In genomic region chr6:24930386-24930785, GRCh38 we compare ENCODE assay signal across 12 cellular contexts. TPM values are rescaled to one million over a fixed set of nuclear protein-coding genes. Genes with fewer than 3 reads are reported as not detected.
DNase-seq lines count a peak whose midpoint lies in the region; ATAC-seq, FAIRE-seq and TF ChIP-seq lines count a peak whose summit lies in the region.
"Had no signal": no experiment of that assay in that cellular context is flagged by ENCODE, and none has a peak within 500 bp of the region (broad histone marks: within the 10 kb centered on the region; RNA-seq: fewer than 3 reads in every experiment).

No MANE protein-coding gene starts in this region.

- intact Hi-C loops in GM12878 (cut with micrococcal nuclease; ENCODE audit: unreplicated experiment) = loop anchor here (5.0 to 10.0 kb wide), 4 partner anchors 153 to 1094 kb away; a partner anchor contains a TSS
- intact Hi-C loops in pancreas (cut with DNase I) = no loop called here
- intact Hi-C loops in kidney (cut with DNase I) = no loop called here
- intact Hi-C loops in transverse colon (cut with DNase I; ENCODE audit: low total_unique reads) = no loop called here

- no peaks in the 10 kb centered on the region for H3K36me3 ChIP-seq in GM23248 (ENCODE audit: low read depth)
- H3K36me3 ChIP-seq in GM12878 (ENCODE audit: control insufficient read depth in 2 of 2, insufficient read depth in 2 of 2, low read length in 1 of 2) = no peaks in the 10 kb centered on the region
- H3K36me3 ChIP-seq in mesodermal cell (ENCODE audit: control insufficient read depth, insufficient read depth, low read length) = no peaks in the 10 kb centered on the region
- H3K36me3 ChIP-seq in pancreas = no peaks in the 10 kb centered on the region
- H3K36me3 ChIP-seq in kidney (ENCODE audit: control insufficient read depth in 1 of 2, insufficient read depth in 2 of 2, low read length in 2 of 2) = no peaks in the 10 kb centered on the region
- no peaks in the 10 kb centered on the region for H3K36me3 ChIP-seq in transverse colon

- ATAC-seq in GM12878 (no peak), pancreas (no peak)

- SMC1A ChIA-PET in GM12878 (lab: Charles Lee; ENCODE audit: uncharacterized antibody, unreplicated experiment) = interaction anchor here (1.6 to 14.8 kb wide), 7 partner anchors 8 to 96 kb away, joined by 7 to 201 read pairs (median 18); no protein-coding TSS in a partner anchor

- TF ChIP-seq EP300 in GM12878 (IDR thresholded peaks at IDR 0.05; ENCODE audit: borderline replicate concordance in 1 of 2, control insufficient read depth in 1 of 2, low read depth in 2 of 2, low read length in 2 of 2) (no peak), transverse colon (IDR thresholded peaks at IDR 0.05; ENCODE audit: low read depth) (no peak)

- H3K9ac ChIP-seq in GM23248 (no peak overlapping the region), GM12878 (ENCODE audit: control insufficient read depth, insufficient read depth, low read length) (no peak overlapping the region), kidney (ENCODE audit: low read length in 2 of 2) (no peak overlapping the region)

- no peaks in the 10 kb centered on the region for H3K27me3 ChIP-seq in AG04450 (ENCODE audit: control insufficient read depth, insufficient read depth, low read length)
- no peaks in the 10 kb centered on the region for H3K27me3 ChIP-seq in GM23248 (replicated peaks; ENCODE audit: insufficient read depth)
- no peaks in the 10 kb centered on the region for H3K27me3 ChIP-seq in GM12878 (replicated peaks in 1 of 2; ENCODE audit: control insufficient read depth in 2 of 2, insufficient read depth in 2 of 2, low read length in 1 of 2)
- H3K27me3 ChIP-seq in pancreas = no peaks in the 10 kb centered on the region
- no peaks in the 10 kb centered on the region for H3K27me3 ChIP-seq in transverse colon

- H3F3A ChIP-seq in GM23248 (ENCODE audit: insufficient read depth) = peaks cover 9% of the 10 kb centered on the region

- H2AFZ ChIP-seq in GM23248 (no peak overlapping the region), GM12878 (ENCODE audit: control insufficient read depth, low read depth, low read length) (no peak overlapping the region)

- no peaks in the 10 kb centered on the region for H4K20me1 ChIP-seq in GM23248 (ENCODE audit: insufficient read depth)
- H4K20me1 ChIP-seq in GM12878 (ENCODE audit: control insufficient read depth, insufficient read depth) = no peaks in the 10 kb centered on the region

- TF ChIP-seq POLR2A in GM12878 (IDR thresholded peaks at IDR 0.05; ENCODE audit: low read depth, low read length) (no peak), transverse colon (IDR thresholded peaks at IDR 0.05) (no peak)

- no peaks in the 10 kb centered on the region for H3K9me3 ChIP-seq in AG04450 (ENCODE audit: control insufficient read depth, insufficient read depth, low read length)
- H3K9me3 ChIP-seq in GM23248 (ENCODE audit: low read depth) = no peaks in the 10 kb centered on the region
- H3K9me3 ChIP-seq in GM12878 (replicated peaks; ENCODE audit: control insufficient read depth, insufficient read depth, low read length) = no peaks in the 10 kb centered on the region; the same call in 2 of the 3 replicates
- H3K9me3 ChIP-seq in mesodermal cell (ENCODE audit: control insufficient read depth, low read length) = no peaks in the 10 kb centered on the region
- H3K9me3 ChIP-seq in pancreas = no peaks in the 10 kb centered on the region
- H3K9me3 ChIP-seq in kidney (ENCODE audit: control insufficient read depth in 1 of 2, low read length in 2 of 2) = no peaks in the 10 kb centered on the region
- no peaks in the 10 kb centered on the region for H3K9me3 ChIP-seq in transverse colon

- H3K79me2 ChIP-seq in GM23248 (ENCODE audit: insufficient read depth) = no peaks in the 10 kb centered on the region
- peaks cover 68% of the 10 kb centered on the region for H3K79me2 ChIP-seq in GM12878 (ENCODE audit: control insufficient read depth, insufficient read depth, low read length)

- peak; percentile 37 for DNase-seq in AG04450 (ENCODE audit: low read depth, low spot score)
- DNase-seq in GM23248 = peak; percentile 51
- no peak for DNase-seq in GM12878 (ENCODE audit: low read depth, low spot score)
- DNase-seq in pancreas = no peak
- DNase-seq in stimulated activated CD8-positive, alpha-beta memory T cell treated with anti-CD3 and anti-CD28 coated beads, Interleukin-4, amount 100 ng/mL, for 48 hours = no peak
- no peak for DNase-seq in kidney
- DNase-seq in transverse colon = no peak
- DNase-seq: activated CD4-positive, alpha-beta T cell treated with anti-CD3 and anti-CD28 coated beads for 48 hours; dorsolateral prefrontal cortex; OCI-M1 had no signal

- CTCF ChIA-PET in AG04450 (lab: Charles Lee) (interaction anchor here (2.5 kb wide), 1 partner anchor 61 kb away, joined by 6 read pairs; no protein-coding TSS in a partner anchor), GM12878 (lab: Yijun Ruan, JAX) (interaction anchor here (1.0 to 13.0 kb wide), 7 partner anchors 9 to 114 kb away, joined by 3 to 376 read pairs (median 5); no protein-coding TSS in a partner anchor)

- FAIRE-seq in GM12878 (lab: Jason Lieb, UNC) (no peak), pancreas (lab: Jason Lieb, UNC) (no peak), kidney (lab: Jason Lieb, UNC) (no peak)
- FAIRE-seq: D721Med had no signal

- in situ Hi-C loops in GM23248 (cut with MboI) (no loop called here), GM12878 (cut with MboI) (no loop called here), transverse colon (cut with MboI; ENCODE audit: low pct_ligation_motif_present in 1 of 4, low pct_unique_long_range_greater_than_20kb in 1 of 4, low sequenced_read_pairs in 3 of 4) (no loop called here)

- peak overlapping the region; percentile 49 for H3K27ac ChIP-seq in AG04450 (ENCODE audit: low read depth, low read length)
- H3K27ac ChIP-seq in GM23248 = peak overlapping the region; percentile 19
- peak overlapping the region; percentile 29; the same call in 1 of the 2 replicates for H3K27ac ChIP-seq in GM12878 (ENCODE audit: control insufficient read depth, insufficient read depth)
- peak overlapping the region; percentile 72 for H3K27ac ChIP-seq in mesodermal cell (ENCODE audit: low read depth, low read length, severe bottlenecking)
- no peak overlapping the region for H3K27ac ChIP-seq in pancreas
- H3K27ac ChIP-seq in kidney (ENCODE audit: low read depth in 2 of 2, low read length in 2 of 2) = no peak overlapping the region
- peak overlapping the region in 1 of 4 donors; percentile 8 for H3K27ac ChIP-seq in transverse colon
- H3K27ac ChIP-seq: dorsolateral prefrontal cortex had no signal

- peak overlapping the region; percentile 43 for H3K4me2 ChIP-seq in GM23248 (ENCODE audit: unreplicated experiment)
- H3K4me2 ChIP-seq in GM12878 (ENCODE audit: control insufficient read depth, insufficient read depth) = peak overlapping the region; percentile 90

- POLR2A ChIA-PET in AG04450 (lab: Yijun Ruan, JAX) (no interaction called here), GM12878 (lab: Charles Lee) (interaction anchor here (0.6 to 1.5 kb wide), 3 partner anchors 21 to 515 kb away, joined by 3 to 4 read pairs (median 3); no protein-coding TSS in a partner anchor)

- no peaks in the 10 kb centered on the region for H3K9me2 ChIP-seq in GM23248 (ENCODE audit: insufficient read depth)

- TF ChIP-seq RAD21 in GM12878 (IDR thresholded peaks at IDR 0.05; ENCODE audit: insufficient read depth, low read depth, low read length) = no peak

- 0% methylated on average over 1 of the region's 1 CpG for WGBS in GM23248 (ENCODE audit: low coverage in 1 of 2, low lambda C conversion rate in 2 of 2, missing lambda C conversion rate in 2 of 2), 2 experiments
- WGBS in GM12878 (ENCODE audit: insufficient coverage, insufficient replicate concordance, low lambda C conversion rate, missing lambda C conversion rate) = 100% methylated on average over 1 of the region's 1 CpG
- WGBS in mesodermal cell (ENCODE audit: insufficient coverage in 2 of 2), 2 experiments = 50% methylated on average over 1 of the region's 1 CpG; no CpG with 5 or more reads in 1 of the 2 experiments
- WGBS in pancreas, 2 donors = 27 to 40% methylated on average over 1 of the region's 1 CpG
- 49 to 63% methylated on average over 1 of the region's 1 CpG for WGBS in transverse colon (ENCODE audit: low coverage in 1 of 2), 2 donors

- BruUV-seq in GM12878 (replicated peaks; lab: Mats Ljungman, UMichigan) = no TSS peak

- H3K4me3 ChIP-seq in AG04450 (ENCODE audit: low read depth, low read length) = no peak overlapping the region
- H3K4me3 ChIP-seq in GM23248 = 0 out of 2 replicates have a peak overlapping the region, but pooled peaks have one; percentile 21
- 0 out of 2 replicates have a peak overlapping the region, but pooled peaks have one; percentile 13 for H3K4me3 ChIP-seq in GM12878
- no peak overlapping the region for H3K4me3 ChIP-seq in mesodermal cell (ENCODE audit: extremely low read depth, insufficient read depth, low read length, poor library complexity, severe bottlenecking)
- H3K4me3 ChIP-seq in pancreas = no peak overlapping the region
- H3K4me3 ChIP-seq in kidney (ENCODE audit: low read length in 2 of 2) = no peak overlapping the region
- H3K4me3 ChIP-seq in transverse colon = no peak overlapping the region
- H3K4me3 ChIP-seq: dorsolateral prefrontal cortex had no signal

- H3K4me1 ChIP-seq in GM23248 (ENCODE audit: insufficient read depth) (peaks cover 35% of the 10 kb centered on the region), GM12878 (ENCODE audit: control insufficient read depth, insufficient read depth, low read length) (peaks cover 56% of the 10 kb centered on the region), mesodermal cell (ENCODE audit: control insufficient read depth, insufficient read depth, low read length, poor library complexity, severe bottlenecking) (peaks cover 36% of the 10 kb centered on the region), pancreas (no peaks in the 10 kb centered on the region), kidney (ENCODE audit: control insufficient read depth in 1 of 2, insufficient read depth in 1 of 2, low read depth in 1 of 2, low read length in 2 of 2) (peaks cover 0 to 3% of the 10 kb centered on the region in 2 donors), transverse colon (peaks cover 3 to 41% (median 10%) of the 10 kb centered on the region in 4 donors)

- TF ChIP-seq CTCF in AG04450 (IDR thresholded peaks at IDR 0.05; ENCODE audit: low read depth, low read length) (no peak), GM12878 (IDR thresholded peaks at IDR 0.05 in 2 of 3, conservative IDR thresholded peaks at IDR 0.05 in 1 of 3; ENCODE audit: control insufficient read depth in 2 of 3, extremely low read depth in 1 of 3, insufficient read depth in 1 of 3, low read depth in 3 of 3, low read length in 3 of 3) (no peak), pancreas (IDR thresholded peaks at IDR 0.05) (no peak), kidney (IDR thresholded peaks at IDR 0.05; ENCODE audit: borderline replicate concordance, extremely low read depth, insufficient read depth) (no peak), transverse colon (IDR thresholded peaks at IDR 0.05) (no peak)

- RAD21 ChIA-PET in GM12878 (lab: Charles Lee; ENCODE audit: unreplicated experiment) = interaction anchor here (1.4 to 10.1 kb wide), 8 partner anchors 7 to 86 kb away, joined by 4 to 123 read pairs (median 17); partner anchors contain the start of gene RIPOR2

RNA-seq across cellular contexts. Expression of gene RIPOR2, which starts 5.4 kb away (rescaled TPM):
- polyA plus RNA-seq in AG04450 (2011; rRNA removed) (7.3 TPM in 2 replicates), GM23248 (2016; fragmentation: Nextera tagmentation; extraction: Ambion mirVana) (3.0 and 3.3 TPM in 2 replicates), GM12878 (2011; rRNA removed) (47.4 and 48.2 TPM in 2 replicates), GM12878 (2014; fragmentation: Illumina TruSeq; extraction: Trizol) (44.9 and 49.9 TPM in 2 replicates), GM12878 (2014; fragmentation: Nextera tagmentation; extraction: Ambion mirVana) (10 to 100 TPM; 22.2 to 23.6 TPM), GM12878 (2014; rRNA removed) (28.9 and 30.8 TPM in 2 replicates), GM12878 (2016; fragmentation: Nextera tagmentation; extraction: Ambion mirVana) (10 to 100 TPM; 25.9 TPM), pancreas (under 1 TPM; 0.38 to 0.89 TPM), kidney (ENCODE audit: insufficient read depth, low read depth, low replicate concordance) (1.7 TPM)
- 10.6 and 10.9 TPM in 2 replicates for polyA minus RNA-seq in AG04450 (2011; rRNA and poly(A)+ RNA removed)
- total RNA-seq in GM23248 (2014; rRNA removed; shearing (Covaris generic)) = 2.7 and 3.2 TPM in 2 replicates
- 176 and 194 TPM in 2 replicates for total RNA-seq in GM12878 (2013; cell fraction: nucleolus; rRNA removed)
- total RNA-seq in GM12878 (2014; rRNA removed) (38.6 and 38.9 TPM in 2 replicates), GM12878 (2014; rRNA removed; fragmentation: Illumina TruSeq; extraction: Trizol) (38.7 and 40.5 TPM in 2 replicates), GM12878 (2021) (37.9 and 41.1 TPM in 2 replicates), pancreas (1 to 10 TPM in 4 of 6 donors, under 1 TPM in 2; 0.28 to 3.7 (median 1.1) TPM), kidney (24.2 TPM), transverse colon (10 to 100 TPM in 1 of 4 donors, 1 to 10 TPM in 3; 1.2 to 16.7 (median 5.2) TPM)
- polyA plus RNA-seq in GM12878 (2011; ENCODE audit: low read depth) = 19.2 TPM
- polyA plus RNA-seq in GM12878 (2011; cell fraction: cytosol; rRNA removed) = 31.8 and 32.2 TPM in 2 replicates
- polyA plus RNA-seq in GM12878 (2011; cell fraction: nucleus; rRNA removed) = 24.3 and 24.9 TPM in 2 replicates
- polyA plus RNA-seq in GM12878 (2012) = 21.1 and 21.5 TPM in 2 replicates
- 66.1 and 82.5 TPM in 2 replicates for polyA minus RNA-seq in GM12878 (2011; rRNA and poly(A)+ RNA removed)
- polyA minus RNA-seq in GM12878 (2011; cell fraction: cytosol; rRNA and poly(A)+ RNA removed) = 17.1 and 17.3 TPM in 2 replicates
- 31.1 and 44.0 TPM in 2 replicates for polyA minus RNA-seq in GM12878 (2011; cell fraction: nucleus; rRNA and poly(A)+ RNA removed)
- polyA plus RNA-seq in mesodermal cell (2013, experiment 1 of 2) = 6.1 TPM
- 6.3 TPM for polyA plus RNA-seq in mesodermal cell (2013, experiment 2 of 2)

Comparison
In these comparisons a context has a peak if more than half of its experiments do, and no peak if none do; other contexts are left out.
1. DNase-seq: peak in AG04450 (single experiment) and GM23248 (single experiment); none in GM12878 (single experiment), pancreas (0 of 6), stimulated activated CD8-positive, alpha-beta memory T cell treated with anti-CD3 and anti-CD28 coated beads, Interleukin-4, amount 100 ng/mL, for 48 hours (single experiment), kidney (single experiment) and transverse colon (single experiment).
2. H3K27ac ChIP-seq: peak in AG04450 (single experiment), GM23248 (single experiment), GM12878 (single experiment) and mesodermal cell (single experiment); none in pancreas (0 of 4) and kidney (0 of 2).
3. H3K4me3 ChIP-seq: peak in GM23248 (single experiment) and GM12878 (single experiment); none in AG04450 (single experiment), mesodermal cell (single experiment), pancreas (0 of 4), kidney (0 of 2) and transverse colon (0 of 4).